In genomic region chr14:80003138-80003537, GRCh38 we compare ENCODE assay signal across 19 cellular contexts.
DNase-seq lines count a peak whose midpoint lies in the region; ATAC-seq and TF ChIP-seq lines count a peak whose summit lies in the region.
"Had no signal": no experiment of that assay in that cellular context is flagged by ENCODE, and none has a peak within 500 bp of the region (broad histone marks: within the 10 kb centered on the region; RNA-seq: fewer than 3 reads in every experiment).

No MANE protein-coding gene starts in this region.

- no peak overlapping the region for H3K4me3 ChIP-seq in right lobe of liver
- H3K4me3 ChIP-seq: adrenal gland, HAP-1, mucosa of descending colon, transverse colon had no signal

- H3K27ac ChIP-seq in VCaP, result peak overlapping the region; percentile 80
- no peak overlapping the region for H3K27ac ChIP-seq in right lobe of liver
- H3K27ac ChIP-seq: adrenal gland, transverse colon had no signal

- DNase-seq in DMS53 treated with DMSO at 0.1 percent for 48 hours (lab: John Stamatoyannopoulos, UW; ENCODE audit: unreplicated experiment) (peak; percentile 90), NCI-H345 (lab: John Stamatoyannopoulos, UW) (peak; percentile 70), right lobe of liver (no peak), cerebellar cortex (ENCODE audit: low spot score) (no peak), NCI-H1105 treated with DMSO at 0.1 percent for 48 hours (lab: John Stamatoyannopoulos, UW) (no peak), GM13977 (ENCODE audit: low spot score) (no peak)
- DNase-seq: activated CD4-positive, CD25-positive, alpha-beta regulatory T cell treated with anti-CD3 and anti-CD28 coated beads, Interleukin-2, amount 50 U/mL, for 72 hours; activated CD8-positive, alpha-beta memory T cell treated with anti-CD3 and anti-CD28 coated beads, Interleukin-2, amount 10 ng/mL, durations not matched to agents 7 days and 5 days; adrenal gland; DND-41; MM.1S; mucosa of descending colon; retina; stimulated activated naive CD4-positive, alpha-beta T cell treated with Interleukin-2 at 50 U/mL for 16 hours; transverse colon had no signal

- no peak for TF ChIP-seq CTCF in VCaP (conservative IDR thresholded peaks at IDR 0.05)
- no peak for TF ChIP-seq CTCF in right lobe of liver (IDR thresholded peaks at IDR 0.05)
- TF ChIP-seq CTCF in GM13977 (IDR thresholded peaks at IDR 0.05; ENCODE audit: extremely low read depth, insufficient read depth, missing control alignments), result no peak

- no peaks in the 10 kb centered on the region for H3K27me3 ChIP-seq in right lobe of liver
- H3K27me3 ChIP-seq: adrenal gland, transverse colon had no signal

- H3K36me3 ChIP-seq in right lobe of liver, result no peaks in the 10 kb centered on the region
- H3K36me3 ChIP-seq: adrenal gland, HAP-1, transverse colon had no signal

- 36% methylated on average over 4 of the region's 4 CpGs for WGBS in right lobe of liver (ENCODE audit: insufficient coverage, low coverage, low lambda C conversion rate, missing lambda C conversion rate)

- TF ChIP-seq POLR2A in right lobe of liver (IDR thresholded peaks at IDR 0.05), result no peak

- peak; percentile 37 to 93 (median 62) for ATAC-seq in right lobe of liver
- ATAC-seq: activated CD8-positive, alpha-beta memory T cell treated with anti-CD3 and anti-CD28 coated beads, Interleukin-2, amount 10 ng/mL, durations not matched to agents 7 days and 5 days; left lobe of liver; mucosa of descending colon; Right ventricle myocardium inferior had no signal

- in situ Hi-C loops in GM13977 (cut with MboI; ENCODE audit: low pct_unique_long_range_greater_than_20kb, low sequenced_read_pairs, unreplicated experiment), result no loop called here

- intact Hi-C loops in right lobe of liver (cut with DNase I), result no loop called here

- peaks cover 0 to 5% (median 0%) of the 10 kb centered on the region in 4 donors for H3K4me1 ChIP-seq in right lobe of liver
- H3K4me1 ChIP-seq: adrenal gland, HAP-1, transverse colon had no signal

- no peaks in the 10 kb centered on the region for H3K9me3 ChIP-seq in right lobe of liver
- H3K9me3 ChIP-seq: adrenal gland, HAP-1, mucosa of descending colon, transverse colon had no signal

Comparison
In these comparisons a context has a peak if more than half of its experiments do, and no peak if none do; other contexts are left out.
1. DNase-seq: peak in DMS53 treated with DMSO at 0.1 percent for 48 hours (single experiment) and NCI-H345 (single experiment); none in right lobe of liver (0 of 3), cerebellar cortex (single experiment), NCI-H1105 treated with DMSO at 0.1 percent for 48 hours (single experiment) and GM13977 (single experiment).